In genomic region chr1:181424786-181425403, GRCh38 we compare ENCODE assay signal across 8 cellular contexts. TPM values are rescaled to one million over a fixed set of nuclear protein-coding genes. Genes with fewer than 3 reads are reported as not detected.
DNase-seq lines count a peak whose midpoint lies in the region; ATAC-seq and TF ChIP-seq lines count a peak whose summit lies in the region.

No MANE protein-coding gene starts in this region.

- no peaks in the 10 kb centered on the region for H3K36me3 Mint-ChIP-seq in activated CD8-positive, alpha-beta T cell treated with anti-CD3 and anti-CD28 coated beads for 36 hours (ENCODE audit: low read depth)

- H3K27ac Mint-ChIP-seq in activated CD8-positive, alpha-beta T cell treated with anti-CD3 and anti-CD28 coated beads for 36 hours, result no peak overlapping the region

- TF ChIP-seq CTCF in activated CD8-positive, alpha-beta T cell treated with anti-CD3 and anti-CD28 coated beads for 36 hours (IDR thresholded peaks at IDR 0.05), result peak; percentile 99

- no peak overlapping the region for H3K23ac ChIP-seq in mesenchymal stem cell (ENCODE audit: low read length in 2 of 2)

- no peak overlapping the region for H2BK120ac ChIP-seq in mesenchymal stem cell (ENCODE audit: low read depth, low read length)

- H3K4me3 Mint-ChIP-seq in activated CD8-positive, alpha-beta T cell treated with anti-CD3 and anti-CD28 coated beads for 36 hours, result no peak overlapping the region

- no peak overlapping the region for H4K91ac ChIP-seq in mesenchymal stem cell (ENCODE audit: low read length)

- no peak overlapping the region for H2AK5ac ChIP-seq in mesenchymal stem cell (ENCODE audit: low read length, severe bottlenecking)

- no peak overlapping the region for H3K4ac ChIP-seq in mesenchymal stem cell (ENCODE audit: low read depth in 1 of 2, low read length in 2 of 2)

- POLR2A ChIA-PET in activated CD8-positive, alpha-beta T cell treated with anti-CD3 and anti-CD28 coated beads for 36 hours (lab: Charles Lee), result no interaction called here

- no peak overlapping the region for H3K9ac ChIP-seq in mesenchymal stem cell (ENCODE audit: low read length)

- peak; percentile 97 for DNase-seq in ELF-1 (ENCODE audit: low read depth, low spot score)
- peak; percentile 96 for DNase-seq in NCI-H82 (lab: John Stamatoyannopoulos, UW)
- peak; percentile 89 for DNase-seq in activated CD8-positive, alpha-beta T cell treated with anti-CD3 and anti-CD28 coated beads for 36 hours
- DNase-seq in effector memory CD4-positive, alpha-beta T cell, result peak; percentile 18 to 60 (median 47)
- peak; percentile 59 for DNase-seq in mesenchymal stem cell
- DNase-seq in stimulated activated CD8-positive, alpha-beta memory T cell treated with anti-CD3 and anti-CD28 coated beads, Interleukin-2, amount 100 ng/mL, for 48 hours (ENCODE audit: low read depth in 2 of 2), result peak; percentile 52 to 75

- H4K8ac ChIP-seq in mesenchymal stem cell (ENCODE audit: low read length), result no peak overlapping the region

- ATAC-seq in HG03565 (IDR thresholded peaks at IDR 0.05; ENCODE audit: unreplicated experiment), result peak; percentile 38
- ATAC-seq in activated CD8-positive, alpha-beta T cell treated with anti-CD3 and anti-CD28 coated beads for 36 hours, result peak; percentile 80
- ATAC-seq in HG02870 (IDR thresholded peaks at IDR 0.05; ENCODE audit: unreplicated experiment), result no peak

- H3K27me3 Mint-ChIP-seq in activated CD8-positive, alpha-beta T cell treated with anti-CD3 and anti-CD28 coated beads for 36 hours, result peaks cover 13% of the 10 kb centered on the region

- H2BK12ac ChIP-seq in mesenchymal stem cell (ENCODE audit: low read length in 2 of 2), result no peak overlapping the region

- H3K27ac ChIP-seq in effector memory CD4-positive, alpha-beta T cell (ENCODE audit: insufficient read depth, low read length, poor library complexity, severe bottlenecking), result no peak overlapping the region
- no peak overlapping the region for H3K27ac ChIP-seq in mesenchymal stem cell (ENCODE audit: low read length, poor library complexity, severe bottlenecking)

- CTCF ChIA-PET in activated CD8-positive, alpha-beta T cell treated with anti-CD3 and anti-CD28 coated beads for 36 hours (lab: Charles Lee), result interaction anchor here (0.6 to 2.3 kb wide), 45 partner anchors 8 to 669 kb away, joined by 3 to 62 read pairs (median 4); no protein-coding TSS in a partner anchor

- H3K4me1 Mint-ChIP-seq in activated CD8-positive, alpha-beta T cell treated with anti-CD3 and anti-CD28 coated beads for 36 hours (ENCODE audit: low read depth), result peaks cover 13% of the 10 kb centered on the region

- H2BK5ac ChIP-seq in mesenchymal stem cell (ENCODE audit: low read depth, low read length, poor library complexity, severe bottlenecking), result no peak overlapping the region

- H2BK15ac ChIP-seq in mesenchymal stem cell (ENCODE audit: low read depth, poor library complexity, severe bottlenecking), result no peak overlapping the region

- no peak overlapping the region for H3K4me2 ChIP-seq in mesenchymal stem cell (ENCODE audit: low read length, poor library complexity, severe bottlenecking)

- H3K4me3 ChIP-seq in effector memory CD4-positive, alpha-beta T cell (ENCODE audit: insufficient read depth, low read depth, low read length, poor library complexity, severe bottlenecking), result no peak overlapping the region
- H3K4me3 ChIP-seq in mesenchymal stem cell (ENCODE audit: insufficient read depth in 1 of 2, low read depth in 1 of 2, low read length in 2 of 2), result no peak overlapping the region

- no peak overlapping the region for H2AFZ ChIP-seq in mesenchymal stem cell (ENCODE audit: low read depth, low read length)

- no peaks in the 10 kb centered on the region for H3K27me3 ChIP-seq in effector memory CD4-positive, alpha-beta T cell (replicated peaks; ENCODE audit: control insufficient read depth, insufficient read depth, low read length, poor library complexity, severe bottlenecking)
- H3K27me3 ChIP-seq in mesenchymal stem cell (ENCODE audit: control insufficient read depth in 1 of 2, insufficient read depth in 1 of 2, low read length in 2 of 2), result peaks cover 4 to 22% of the 10 kb centered on the region in 2 experiments

- no peak overlapping the region for H3K14ac ChIP-seq in mesenchymal stem cell (ENCODE audit: low read length in 2 of 2)

- no peaks in the 10 kb centered on the region for H3K9me3 Mint-ChIP-seq in activated CD8-positive, alpha-beta T cell treated with anti-CD3 and anti-CD28 coated beads for 36 hours

- peaks cover 3% of the 10 kb centered on the region for H3K4me1 ChIP-seq in effector memory CD4-positive, alpha-beta T cell (ENCODE audit: control insufficient read depth, insufficient read depth, low read length, poor library complexity, severe bottlenecking)
- no peaks in the 10 kb centered on the region for H3K4me1 ChIP-seq in mesenchymal stem cell (ENCODE audit: control insufficient read depth, insufficient read depth, low read depth, low read length)

- H3K79me1 ChIP-seq in mesenchymal stem cell (replicated peaks; ENCODE audit: low read length, poor library complexity, severe bottlenecking), result no peaks in the 10 kb centered on the region

- intact Hi-C loops in activated CD8-positive, alpha-beta T cell treated with anti-CD3 and anti-CD28 coated beads for 36 hours (cut with micrococcal nuclease), result loop anchor here (1.0 to 5.0 kb wide), 2 partner anchors 98 to 235 kb away; no protein-coding TSS in a partner anchor

- no peaks in the 10 kb centered on the region for H3K36me3 ChIP-seq in effector memory CD4-positive, alpha-beta T cell (ENCODE audit: control insufficient read depth, insufficient read depth, low read length)
- H3K36me3 ChIP-seq in mesenchymal stem cell (ENCODE audit: control insufficient read depth in 1 of 2, insufficient read depth in 2 of 2, low read depth in 1 of 2, low read length in 2 of 2), result no peaks in the 10 kb centered on the region

- no peaks in the 10 kb centered on the region for H3K9me3 ChIP-seq in effector memory CD4-positive, alpha-beta T cell (ENCODE audit: control insufficient read depth, low read length)
- H3K9me3 ChIP-seq in mesenchymal stem cell (ENCODE audit: control insufficient read depth, low read length), result no peaks in the 10 kb centered on the region

- 22% methylated on average over 11 of the region's 16 CpGs for WGBS in mesenchymal stem cell

- no peak overlapping the region for H3K18ac ChIP-seq in mesenchymal stem cell (ENCODE audit: low read depth in 1 of 2, low read length in 2 of 2)

RNA-seq across cellular contexts. Expression of gene CACNA1E, which starts 58.4 kb away (rescaled TPM):
- not detected for total RNA-seq in activated CD8-positive, alpha-beta T cell treated with anti-CD3 and anti-CD28 coated beads for 36 hours
- not detected for polyA plus RNA-seq in mesenchymal stem cell (2013, experiment 1 of 2)
- polyA plus RNA-seq in mesenchymal stem cell (2013, experiment 2 of 2), result not detected

Comparison
In these comparisons a context has a peak if more than half of its experiments do, and no peak if none do; other contexts are left out.
1. DNase-seq: peak in every context shown above with its lines; median percentile 97 in ELF-1; 96 in NCI-H82; 89 in activated CD8-positive, alpha-beta T cell treated with anti-CD3 and anti-CD28 coated beads for 36 hours; 64 in stimulated activated CD8-positive, alpha-beta memory T cell treated with anti-CD3 and anti-CD28 coated beads, Interleukin-2, amount 100 ng/mL, for 48 hours; 59 in mesenchymal stem cell; 47 in effector memory CD4-positive, alpha-beta T cell.